In the genomic region with DNA sequence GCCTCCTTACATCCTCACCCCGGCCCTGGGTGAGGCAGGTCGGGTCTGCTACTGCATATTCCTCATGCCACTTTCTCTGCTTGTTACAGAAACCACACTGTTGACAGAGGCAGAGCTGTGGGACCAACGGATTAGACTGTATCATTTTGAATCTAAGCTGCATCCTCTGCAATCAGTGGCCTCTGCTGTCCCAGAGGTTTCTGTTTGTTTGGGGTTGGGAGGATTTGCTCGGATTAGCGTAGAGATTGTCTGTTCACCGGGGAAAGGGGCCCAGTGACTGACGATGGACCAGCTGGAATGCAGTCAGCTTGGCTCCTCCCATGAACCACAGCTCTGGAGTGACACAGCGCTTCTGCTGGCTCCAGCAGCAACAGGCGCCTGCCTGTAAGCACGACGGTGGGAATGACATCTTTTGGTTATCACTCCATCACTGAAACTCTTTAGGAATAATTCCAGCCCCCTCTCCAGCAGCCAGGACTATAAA, we compare ENCODE assay signal across 8 cellular contexts. TPM values are rescaled to one million over a fixed set of nuclear protein-coding genes. Genes with fewer than 3 reads are reported as not detected.
A peak's percentile ranks its signal among the peaks of the same experiment; 100 is the strongest.
DNase-seq lines count a peak whose midpoint lies in the region; ATAC-seq and TF ChIP-seq lines count a peak whose summit lies in the region.

No MANE protein-coding gene starts in this region.

- H3K27me3 Mint-ChIP-seq in CD4-positive, alpha-beta T cell, result peaks cover 35% of the 10 kb centered on the region
- H3K27me3 Mint-ChIP-seq in T-helper 17 cell, result peaks cover 67% of the 10 kb centered on the region

- no peak for TF ChIP-seq CTCF in BE2C (IDR thresholded peaks at IDR 0.05; ENCODE audit: low read depth, low read length)
- TF ChIP-seq CTCF in esophagus muscularis mucosa (IDR thresholded peaks at IDR 0.05), result no peak
- no peak for TF ChIP-seq CTCF in CD4-positive, alpha-beta T cell (IDR thresholded peaks at IDR 0.05)

- DNase-seq in BE2C, result peak; percentile 84
- peak; percentile 12 for DNase-seq in NCI-H510A (lab: John Stamatoyannopoulos, UW)
- no peak for DNase-seq in esophagus muscularis mucosa (ENCODE audit: extremely low spot score)
- DNase-seq in mucosa of gallbladder (ENCODE audit: low spot score), result peak; percentile 45
- DNase-seq in COLO668 (lab: John Stamatoyannopoulos, UW; ENCODE audit: unreplicated experiment), result no peak
- DNase-seq in CD4-positive, alpha-beta T cell, result no peak
- DNase-seq in T-helper 17 cell, result no peak

- TF ChIP-seq EP300 in esophagus muscularis mucosa (IDR thresholded peaks at IDR 0.05), result no peak

- CTCF ChIA-PET in CD4-positive, alpha-beta T cell (lab: Charles Lee), result no interaction called here

- no peak overlapping the region for H3K27ac Mint-ChIP-seq in CD4-positive, alpha-beta T cell
- no peak overlapping the region for H3K27ac Mint-ChIP-seq in T-helper 17 cell

- H3K36me3 ChIP-seq in BE2C (no peaks in the 10 kb centered on the region), esophagus muscularis mucosa (no peaks in the 10 kb centered on the region)

- H3K4me1 ChIP-seq in BE2C, result peaks cover 6% of the 10 kb centered on the region
- peaks cover 7 to 27% (median 16%) of the 10 kb centered on the region in 4 donors for H3K4me1 ChIP-seq in esophagus muscularis mucosa

- H3K4me3 ChIP-seq in BE2C (ENCODE audit: low read depth, low read length) (peak overlapping the region; percentile 8), esophagus muscularis mucosa (no peak overlapping the region)

- POLR2A ChIA-PET in CD4-positive, alpha-beta T cell (lab: Charles Lee), result no interaction called here

- H3K9me3 ChIP-seq in BE2C, result no peaks in the 10 kb centered on the region
- H3K9me3 ChIP-seq in esophagus muscularis mucosa, result no peaks in the 10 kb centered on the region
- H3K9me3 ChIP-seq in CD4-positive, alpha-beta T cell (ENCODE audit: control insufficient read depth, low read length), result no peaks in the 10 kb centered on the region
- H3K9me3 ChIP-seq in T-helper 17 cell (ENCODE audit: control insufficient read depth, low read length, poor library complexity, severe bottlenecking), result no peaks in the 10 kb centered on the region

- no peak for TF ChIP-seq POLR2A in esophagus muscularis mucosa (IDR thresholded peaks at IDR 0.05; ENCODE audit: low read depth)

- no peak for ATAC-seq in CD4-positive, alpha-beta T cell (ENCODE audit: poor library complexity)
- ATAC-seq in HG03025 (IDR thresholded peaks at IDR 0.05; ENCODE audit: low FRiP score, unreplicated experiment) (no peak), T-helper 17 cell (no peak)

- no peaks in the 10 kb centered on the region for H3K36me3 Mint-ChIP-seq in CD4-positive, alpha-beta T cell (ENCODE audit: low read depth)
- peaks cover 2% of the 10 kb centered on the region for H3K36me3 Mint-ChIP-seq in T-helper 17 cell (ENCODE audit: low read depth)

- no peaks in the 10 kb centered on the region for H3K9me3 Mint-ChIP-seq in CD4-positive, alpha-beta T cell

- no peaks in the 10 kb centered on the region for H3K4me1 Mint-ChIP-seq in CD4-positive, alpha-beta T cell (ENCODE audit: low read depth)
- H3K4me1 Mint-ChIP-seq in T-helper 17 cell, result no peaks in the 10 kb centered on the region

- H3K27me3 ChIP-seq in BE2C (peaks cover 4% of the 10 kb centered on the region; the same call in 1 of the 2 replicates), esophagus muscularis mucosa (peaks cover 0 to 8% (median 0%) of the 10 kb centered on the region in 4 donors)
- H3K27me3 ChIP-seq in CD4-positive, alpha-beta T cell (ENCODE audit: control insufficient read depth, insufficient read depth, low read length), result peaks cover 8% of the 10 kb centered on the region

- peak overlapping the region; percentile 45 to 71 (median 62) for H3K27ac ChIP-seq in esophagus muscularis mucosa (replicated peaks in 1 of 4)
- no peak overlapping the region for H3K27ac ChIP-seq in CD4-positive, alpha-beta T cell (ENCODE audit: low read depth, low read length)

- 0% methylated on average over 6 of the region's 11 CpGs for WGBS in esophagus muscularis mucosa

- H3K4me3 Mint-ChIP-seq in CD4-positive, alpha-beta T cell, result no peak overlapping the region
- no peak overlapping the region for H3K4me3 Mint-ChIP-seq in T-helper 17 cell

- intact Hi-C loops in esophagus muscularis mucosa (cut with DNase I), result no loop called here
- intact Hi-C loops in CD4-positive, alpha-beta T cell (cut with DNase I, micrococcal nuclease), result no loop called here

RNA-seq across cellular contexts. Expression of a gene that starts 37.3 kb away (rescaled TPM):
- polyA plus RNA-seq in BE2C (2012; ENCODE audit: insufficient read depth, insufficient read length, low read depth), result 1.2 TPM
- total RNA-seq in esophagus muscularis mucosa (1 to 10 TPM; 1.7 to 3.2 (median 2.6) TPM), mucosa of gallbladder (0.32 TPM), T-helper 17 cell (not detected)
- not detected for total RNA-seq in CD4-positive, alpha-beta T cell

Comparison
In these comparisons a context has a peak if more than half of its experiments do, and no peak if none do; other contexts are left out.
1. DNase-seq: peak in BE2C (single experiment), NCI-H510A (single experiment) and mucosa of gallbladder (single experiment); none in esophagus muscularis mucosa (single experiment), COLO668 (single experiment), CD4-positive, alpha-beta T cell (0 of 10) and T-helper 17 cell (0 of 3).